8 cellular contexts compared by ENCODE assay signal in genomic region chr4:107757860-107758476, GRCh38. TPM values are rescaled to one million over a fixed set of nuclear protein-coding genes. Genes with fewer than 3 reads are reported as not detected.
DNase-seq lines count a peak whose midpoint lies in the region; ATAC-seq, FAIRE-seq and TF ChIP-seq lines count a peak whose summit lies in the region.

No MANE protein-coding gene starts in this region.

- H3K9me3 Mint-ChIP-seq in activated T-helper 2 cell treated with anti-CD3 and anti-CD28 coated beads, Interferon-gamma antibody, Interleukin-2, Interleukin-4, amounts not matched to agents 10 μg/mL and 5 μg/mL and 100 μg/mL, durations not matched to agents 14 hours and 24 hours and 36 hours, result no peaks in the 10 kb centered on the region

- intact Hi-C loops in activated T-helper 2 cell treated with anti-CD3 and anti-CD28 coated beads, Interferon-gamma antibody, Interleukin-2, Interleukin-4, amounts not matched to agents 10 μg/mL and 5 μg/mL and 100 μg/mL, durations not matched to agents 14 hours and 24 hours and 36 hours (cut with micrococcal nuclease), result loop anchor here (1.0 kb wide), 1 partner anchor 155 kb away; no protein-coding TSS in a partner anchor

- H3K4me1 Mint-ChIP-seq in activated T-helper 2 cell treated with anti-CD3 and anti-CD28 coated beads, Interferon-gamma antibody, Interleukin-2, Interleukin-4, amounts not matched to agents 10 μg/mL and 5 μg/mL and 100 μg/mL, durations not matched to agents 14 hours and 24 hours and 36 hours (ENCODE audit: low read depth), result peaks cover 3% of the 10 kb centered on the region

- H3K27me3 Mint-ChIP-seq in activated T-helper 2 cell treated with anti-CD3 and anti-CD28 coated beads, Interferon-gamma antibody, Interleukin-2, Interleukin-4, amounts not matched to agents 10 μg/mL and 5 μg/mL and 100 μg/mL, durations not matched to agents 14 hours and 24 hours and 36 hours (ENCODE audit: low read depth), result peaks cover 6% of the 10 kb centered on the region

- H3K4me3 Mint-ChIP-seq in activated T-helper 2 cell treated with anti-CD3 and anti-CD28 coated beads, Interferon-gamma antibody, Interleukin-2, Interleukin-4, amounts not matched to agents 10 μg/mL and 5 μg/mL and 100 μg/mL, durations not matched to agents 14 hours and 24 hours and 36 hours (ENCODE audit: low read depth), result no peak overlapping the region

- no peak for ATAC-seq in GM21619 (IDR thresholded peaks at IDR 0.05; ENCODE audit: unreplicated experiment)
- no peak for ATAC-seq in HG02623 (IDR thresholded peaks at IDR 0.05; ENCODE audit: unreplicated experiment)
- ATAC-seq in HG03457 (IDR thresholded peaks at IDR 0.05; ENCODE audit: unreplicated experiment), result no peak

- DNase-seq in GM04504 (ENCODE audit: low read depth) (peak; percentile 6), iris pigment epithelial cell (ENCODE audit: low read depth) (peak; percentile 33)
- DNase-seq in activated T-helper 2 cell treated with anti-CD3 and anti-CD28 coated beads, Interferon-gamma antibody, Interleukin-2, Interleukin-4, amounts not matched to agents 10 μg/mL and 5 μg/mL and 100 μg/mL, durations not matched to agents 14 hours and 24 hours and 36 hours (ENCODE audit: low spot score), result no peak

- H3K27ac Mint-ChIP-seq in activated T-helper 2 cell treated with anti-CD3 and anti-CD28 coated beads, Interferon-gamma antibody, Interleukin-2, Interleukin-4, amounts not matched to agents 10 μg/mL and 5 μg/mL and 100 μg/mL, durations not matched to agents 14 hours and 24 hours and 36 hours, result no peak overlapping the region

- peak; percentile 95 for FAIRE-seq in TTC549 (lab: Jason Lieb, UNC)

- TF ChIP-seq RAD21 in Ishikawa (IDR thresholded peaks at IDR 0.05; ENCODE audit: low read depth), result peak; percentile 66

- no peak for TF ChIP-seq EP300 in Ishikawa (IDR thresholded peaks at IDR 0.05; ENCODE audit: borderline replicate concordance)

- H3K36me3 Mint-ChIP-seq in activated T-helper 2 cell treated with anti-CD3 and anti-CD28 coated beads, Interferon-gamma antibody, Interleukin-2, Interleukin-4, amounts not matched to agents 10 μg/mL and 5 μg/mL and 100 μg/mL, durations not matched to agents 14 hours and 24 hours and 36 hours (ENCODE audit: low read depth), result no peaks in the 10 kb centered on the region

TF ChIP-seq in Ishikawa, 13 proteins besides CTCF, POLR2A, EP300 and RAD21:
- TF ChIP-seq TAF1 (IDR thresholded peaks at IDR 0.05; ENCODE audit: low read depth) (no peak), MAX (IDR thresholded peaks at IDR 0.05) (no peak), YY1 (IDR thresholded peaks at IDR 0.05; ENCODE audit: low read depth) (no peak), CEBPB (IDR thresholded peaks at IDR 0.05) (no peak), TCF12 (IDR thresholded peaks at IDR 0.05; ENCODE audit: low read depth) (no peak), EGR1 (IDR thresholded peaks at IDR 0.05) (no peak), REST (IDR thresholded peaks at IDR 0.05; ENCODE audit: low read depth) (no peak), TEAD4 (IDR thresholded peaks at IDR 0.05) (no peak), USF1 (IDR thresholded peaks at IDR 0.05) (no peak), ZBTB7A (IDR thresholded peaks at IDR 0.05; ENCODE audit: low read depth) (no peak), CREB1 (IDR thresholded peaks at IDR 0.05; ENCODE audit: low read depth) (no peak), NFIC (IDR thresholded peaks at IDR 0.05) (no peak), FOXM1 (IDR thresholded peaks at IDR 0.05; ENCODE audit: borderline replicate concordance, low read depth) (no peak)

RNA-seq across cellular contexts. Expression of gene PAPSS1, which starts 37.9 kb away (rescaled TPM):
- total RNA-seq in activated T-helper 2 cell treated with anti-CD3 and anti-CD28 coated beads, Interferon-gamma antibody, Interleukin-2, Interleukin-4, amounts not matched to agents 10 μg/mL and 5 μg/mL and 100 μg/mL, durations not matched to agents 14 hours and 24 hours and 36 hours, result 36.9 TPM in 2 replicates
